In genomic region chr20:11281768-11282167, GRCh38 we compare ENCODE assay signal across 3 cellular contexts.
TF ChIP-seq lines count a peak whose summit lies in the region.

No MANE protein-coding gene starts in this region.

TF ChIP-seq in HepG2, 621 proteins besides CTCF, POLR2A, EP300 and RAD21:
- TF ChIP-seq ZNF615 (CRISPR knock-in tag; IDR thresholded peaks at IDR 0.05; ENCODE audit: borderline replicate concordance) (no peak), MAFK (conservative IDR thresholded peaks at IDR 0.05 in 1 of 2, IDR thresholded peaks at IDR 0.05 in 1 of 2; ENCODE audit: low read length in 2 of 2) (peak; percentile 70 to 91), TAF15 (IDR thresholded peaks at IDR 0.05; ENCODE audit: low read depth, low read length, poor library complexity, severe bottlenecking) (no peak), ZNF367 (CRISPR knock-in tag; IDR thresholded peaks at IDR 0.05; ENCODE audit: borderline replicate concordance) (no peak), ZNF879 (CRISPR knock-in tag; IDR thresholded peaks at IDR 0.05) (no peak), MAFF (IDR thresholded peaks at IDR 0.05; ENCODE audit: low read depth, low read length) (peak; percentile 84)

TF ChIP-seq in GM23338, 12 proteins besides CTCF, POLR2A, EP300 and RAD21:
- TF ChIP-seq ZNF462 (CRISPR knock-in tag; IDR thresholded peaks at IDR 0.05) (no peak), JUNB (IDR thresholded peaks at IDR 0.05; ENCODE audit: unreplicated experiment) (no peak), ZNF114 (CRISPR knock-in tag; IDR thresholded peaks at IDR 0.05) (no peak), ZNF331 (CRISPR knock-in tag; IDR thresholded peaks at IDR 0.05; ENCODE audit: low read depth) (no peak), STAT1 (IDR thresholded peaks at IDR 0.05; ENCODE audit: unreplicated experiment) (no peak)
- TF ChIP-seq, protein P1, sequence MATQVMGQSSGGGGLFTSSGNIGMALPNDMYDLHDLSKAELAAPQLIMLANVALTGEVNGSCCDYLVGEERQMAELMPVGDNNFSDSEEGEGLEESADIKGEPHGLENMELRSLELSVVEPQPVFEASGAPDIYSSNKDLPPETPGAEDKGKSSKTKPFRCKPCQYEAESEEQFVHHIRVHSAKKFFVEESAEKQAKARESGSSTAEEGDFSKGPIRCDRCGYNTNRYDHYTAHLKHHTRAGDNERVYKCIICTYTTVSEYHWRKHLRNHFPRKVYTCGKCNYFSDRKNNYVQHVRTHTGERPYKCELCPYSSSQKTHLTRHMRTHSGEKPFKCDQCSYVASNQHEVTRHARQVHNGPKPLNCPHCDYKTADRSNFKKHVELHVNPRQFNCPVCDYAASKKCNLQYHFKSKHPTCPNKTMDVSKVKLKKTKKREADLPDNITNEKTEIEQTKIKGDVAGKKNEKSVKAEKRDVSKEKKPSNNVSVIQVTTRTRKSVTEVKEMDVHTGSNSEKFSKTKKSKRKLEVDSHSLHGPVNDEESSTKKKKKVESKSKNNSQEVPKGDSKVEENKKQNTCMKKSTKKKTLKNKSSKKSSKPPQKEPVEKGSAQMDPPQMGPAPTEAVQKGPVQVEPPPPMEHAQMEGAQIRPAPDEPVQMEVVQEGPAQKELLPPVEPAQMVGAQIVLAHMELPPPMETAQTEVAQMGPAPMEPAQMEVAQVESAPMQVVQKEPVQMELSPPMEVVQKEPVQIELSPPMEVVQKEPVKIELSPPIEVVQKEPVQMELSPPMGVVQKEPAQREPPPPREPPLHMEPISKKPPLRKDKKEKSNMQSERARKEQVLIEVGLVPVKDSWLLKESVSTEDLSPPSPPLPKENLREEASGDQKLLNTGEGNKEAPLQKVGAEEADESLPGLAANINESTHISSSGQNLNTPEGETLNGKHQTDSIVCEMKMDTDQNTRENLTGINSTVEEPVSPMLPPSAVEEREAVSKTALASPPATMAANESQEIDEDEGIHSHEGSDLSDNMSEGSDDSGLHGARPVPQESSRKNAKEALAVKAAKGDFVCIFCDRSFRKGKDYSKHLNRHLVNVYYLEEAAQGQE (IDR thresholded peaks at IDR 0.05; ENCODE audit: unreplicated experiment), result no peak

TF ChIP-seq in IMR-90, 13 proteins besides CTCF, POLR2A, EP300 and RAD21:
- TF ChIP-seq MAFK (IDR thresholded peaks at IDR 0.05; ENCODE audit: low read depth, low read length), result peak; percentile 47
- TF ChIP-seq, protein P2, sequence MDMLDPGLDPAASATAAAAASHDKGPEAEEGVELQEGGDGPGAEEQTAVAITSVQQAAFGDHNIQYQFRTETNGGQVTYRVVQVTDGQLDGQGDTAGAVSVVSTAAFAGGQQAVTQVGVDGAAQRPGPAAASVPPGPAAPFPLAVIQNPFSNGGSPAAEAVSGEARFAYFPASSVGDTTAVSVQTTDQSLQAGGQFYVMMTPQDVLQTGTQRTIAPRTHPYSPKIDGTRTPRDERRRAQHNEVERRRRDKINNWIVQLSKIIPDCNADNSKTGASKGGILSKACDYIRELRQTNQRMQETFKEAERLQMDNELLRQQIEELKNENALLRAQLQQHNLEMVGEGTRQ (IDR thresholded peaks at IDR 0.05; ENCODE audit: low read depth, low read length), result no peak
- TF ChIP-seq MAZ (IDR thresholded peaks at IDR 0.05; ENCODE audit: borderline replicate concordance, low read depth, low read length), result no peak
- TF ChIP-seq CHD1 (IDR thresholded peaks at IDR 0.05; ENCODE audit: low read depth, low read length), result no peak
- TF ChIP-seq FOS (IDR thresholded peaks at IDR 0.05; ENCODE audit: low read depth, low read length), result no peak
- no peak for TF ChIP-seq RFX5 (IDR thresholded peaks at IDR 0.05; ENCODE audit: low read depth, low read length)
